13 cellular contexts compared by ENCODE assay signal in genomic region chr1:106910798-106911197, GRCh38.
"Had no signal": no experiment of that assay in that cellular context is flagged by ENCODE, and none has a peak within 500 bp of the region (broad histone marks: within the 10 kb centered on the region; RNA-seq: fewer than 3 reads in every experiment).

No MANE protein-coding gene starts in this region.

- H3K27me3 ChIP-seq: hepatocyte, left lung, pancreas had no signal

- H3K36me3 ChIP-seq: left lung, pancreas had no signal

- H3K27ac ChIP-seq: coronary artery, hepatocyte, left lung, pancreas had no signal

- ATAC-seq: activated CD4-positive, CD25-positive, alpha-beta regulatory T cell treated with anti-CD3 and anti-CD28 coated beads, Interleukin-2, amount 50 U/mL, for 24 hours; activated T-helper 17 cell treated with anti-CD3 and anti-CD28 coated beads, Interleukin-2, amount 50 U/mL, for 72 hours; left lung; naive thymus-derived CD8-positive, alpha-beta T cell; pancreas; sciatic nerve had no signal

- H3K4me1 ChIP-seq: left lung, pancreas had no signal

- H3K4me2 ChIP-seq: hepatocyte had no signal

- DNase-seq: activated CD4-positive, alpha-beta T cell treated with anti-CD3 and anti-CD28 coated beads, Interleukin-2, amount 50 U/mL, for 1 hour; activated naive CD4-positive, alpha-beta T cell treated with anti-CD3 and anti-CD28 coated beads for 36 hours; central memory CD4-positive, alpha-beta T cell; islet precursor cell; left lung; naive thymus-derived CD8-positive, alpha-beta T cell; pancreas; stimulated activated CD4-positive, alpha-beta T cell treated with anti-CD3 and anti-CD28 coated beads, Interleukin-1b, Interleukin-23, amount 100 ng/mL, for 48 hours had no signal

- H3K9me3 ChIP-seq: left lung, pancreas had no signal

- H2AFZ ChIP-seq: hepatocyte had no signal

- H3K79me2 ChIP-seq: hepatocyte had no signal

- H3K4me3 ChIP-seq: coronary artery, hepatocyte, left lung, pancreas had no signal
